1 cellular context compared by ENCODE assay signal in the genomic region with DNA sequence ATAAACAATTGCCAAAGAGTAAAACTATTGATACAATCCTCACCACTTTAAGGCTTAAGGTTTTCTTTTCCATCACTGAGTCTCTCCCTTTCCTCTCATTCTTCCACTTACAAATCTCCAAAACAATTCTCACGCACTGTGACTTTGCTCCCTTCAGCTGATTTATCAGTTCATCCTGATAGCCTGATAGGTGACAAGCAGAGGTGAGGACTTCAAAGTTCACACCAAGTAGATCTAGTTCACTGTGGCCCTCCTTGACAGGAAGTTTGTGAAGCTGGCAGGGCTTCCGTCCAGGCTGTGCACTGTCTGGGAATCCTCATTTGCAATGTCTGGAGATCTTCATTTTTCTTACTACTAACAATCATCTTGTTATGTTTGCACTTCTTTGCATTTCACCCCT.
TF ChIP-seq lines count a peak whose summit lies in the region.

No MANE protein-coding gene starts in this region.

TF ChIP-seq in HepG2, 621 proteins besides CTCF, POLR2A, EP300 and RAD21:
- TF ChIP-seq ZBTB8A (CRISPR knock-in tag; IDR thresholded peaks at IDR 0.05; ENCODE audit: borderline replicate concordance, low read depth) (no peak), HNF4A (CRISPR knock-in tag; IDR thresholded peaks at IDR 0.05) (peak; percentile 76), MED1 (CRISPR knock-in tag; IDR thresholded peaks at IDR 0.05) (0 out of 2 replicates have a peak, but pooled peaks have one; percentile 19), HNF4G (IDR thresholded peaks at IDR 0.05; ENCODE audit: borderline replicate concordance, low read depth, low read length) (0 out of 2 replicates have a peak, but pooled peaks have one; percentile 18), HNF4G (CRISPR knock-in tag; IDR thresholded peaks at IDR 0.05; ENCODE audit: borderline replicate concordance, low read depth) (no peak), NFIB (CRISPR knock-in tag; IDR thresholded peaks at IDR 0.05; ENCODE audit: borderline replicate concordance) (no peak), SAP130 (CRISPR knock-in tag; IDR thresholded peaks at IDR 0.05; ENCODE audit: low read depth) (peak; percentile 18; the same call in 1 of the 2 replicates), ARID3A (IDR thresholded peaks at IDR 0.05; ENCODE audit: low read depth, low read length) (0 out of 2 replicates have a peak, but pooled peaks have one; percentile 12), ZBTB33 (CRISPR knock-in tag; IDR thresholded peaks at IDR 0.05) (peak; percentile 35; the same call in 1 of the 2 replicates), NAIF1 (CRISPR knock-in tag; IDR thresholded peaks at IDR 0.05; ENCODE audit: borderline replicate concordance) (0 out of 2 replicates have a peak, but pooled peaks have one; percentile 20), MEF2D (CRISPR knock-in tag; IDR thresholded peaks at IDR 0.05) (no peak), SALL1 (CRISPR knock-in tag; IDR thresholded peaks at IDR 0.05) (0 out of 2 replicates have a peak, but pooled peaks have one; percentile 14)
- TF ChIP-seq, protein P1, sequence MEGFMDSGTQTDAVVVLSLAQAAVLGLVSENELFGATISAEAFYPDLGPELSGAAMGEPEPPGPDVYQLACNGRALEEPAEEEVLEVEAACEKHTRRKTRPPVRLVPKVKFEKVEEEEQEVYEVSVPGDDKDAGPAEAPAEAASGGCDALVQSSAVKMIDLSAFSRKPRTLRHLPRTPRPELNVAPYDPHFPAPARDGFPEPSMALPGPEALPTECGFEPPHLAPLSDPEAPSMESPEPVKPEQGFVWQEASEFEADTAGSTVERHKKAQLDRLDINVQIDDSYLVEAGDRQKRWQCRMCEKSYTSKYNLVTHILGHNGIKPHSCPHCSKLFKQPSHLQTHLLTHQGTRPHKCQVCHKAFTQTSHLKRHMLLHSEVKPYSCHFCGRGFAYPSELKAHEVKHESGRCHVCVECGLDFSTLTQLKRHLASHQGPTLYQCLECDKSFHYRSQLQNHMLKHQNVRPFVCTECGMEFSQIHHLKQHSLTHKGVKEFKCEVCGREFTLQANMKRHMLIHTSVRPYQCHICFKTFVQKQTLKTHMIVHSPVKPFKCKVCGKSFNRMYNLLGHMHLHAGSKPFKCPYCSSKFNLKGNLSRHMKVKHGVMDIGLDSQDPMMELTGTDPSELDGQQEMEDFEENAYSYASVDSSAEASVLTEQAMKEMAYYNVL (CRISPR knock-in tag; IDR thresholded peaks at IDR 0.05; ENCODE audit: borderline replicate concordance): 0 out of 2 replicates have a peak, but pooled peaks have one; percentile 35
- TF ChIP-seq, protein P2, sequence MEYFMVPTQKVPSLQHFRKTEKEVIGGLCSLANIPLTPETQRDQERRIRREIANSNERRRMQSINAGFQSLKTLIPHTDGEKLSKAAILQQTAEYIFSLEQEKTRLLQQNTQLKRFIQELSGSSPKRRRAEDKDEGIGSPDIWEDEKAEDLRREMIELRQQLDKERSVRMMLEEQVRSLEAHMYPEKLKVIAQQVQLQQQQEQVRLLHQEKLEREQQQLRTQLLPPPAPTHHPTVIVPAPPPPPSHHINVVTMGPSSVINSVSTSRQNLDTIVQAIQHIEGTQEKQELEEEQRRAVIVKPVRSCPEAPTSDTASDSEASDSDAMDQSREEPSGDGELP (IDR thresholded peaks at IDR 0.05; ENCODE audit: borderline replicate concordance, low read depth): peak; percentile 70; the same call in 1 of the 2 replicates
